Comparison of ENCODE assay signal across 15 cellular contexts in the genomic region with DNA sequence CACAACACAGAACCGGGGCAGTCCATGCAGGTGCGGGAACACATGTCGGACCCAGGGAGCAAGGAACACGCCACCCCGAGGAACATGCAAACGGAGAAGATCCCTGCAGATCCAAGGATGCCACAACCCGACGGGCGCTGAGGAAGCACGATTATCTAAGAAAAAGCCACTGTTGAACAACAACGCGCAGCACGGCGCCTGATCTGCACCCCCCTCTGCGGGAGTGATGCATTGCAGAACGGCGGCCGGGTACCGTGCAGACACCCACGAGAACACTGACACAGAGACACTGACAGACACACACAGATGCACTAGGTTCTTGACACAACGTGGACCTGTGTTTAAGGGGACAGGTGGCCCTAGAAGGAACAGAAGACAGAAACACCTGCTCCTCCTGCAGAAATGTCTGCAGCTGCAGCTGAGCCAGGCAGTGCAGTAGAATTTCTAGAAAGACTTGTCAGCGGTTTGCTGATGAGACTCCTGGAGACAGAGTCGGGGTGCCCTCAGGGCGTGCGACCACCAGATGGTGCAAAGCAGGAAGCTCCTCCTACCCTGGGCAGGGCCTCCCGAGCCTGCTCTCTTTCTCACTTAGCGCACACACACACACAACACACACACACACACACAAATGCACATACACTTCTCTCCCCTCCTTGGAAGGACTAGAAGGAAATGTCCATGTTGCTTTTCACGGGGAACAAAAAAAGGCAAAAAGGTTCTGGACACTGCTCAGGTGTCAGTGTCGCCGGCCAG. TPM values are rescaled to one million over a fixed set of nuclear protein-coding genes. Genes with fewer than 3 reads are reported as not detected.
DNase-seq lines count a peak whose midpoint lies in the region; ATAC-seq and TF ChIP-seq lines count a peak whose summit lies in the region.
"Had no signal": no experiment of that assay in that cellular context is flagged by ENCODE, and none has a peak within 500 bp of the region (broad histone marks: within the 10 kb centered on the region; RNA-seq: fewer than 3 reads in every experiment).

No MANE protein-coding gene starts in this region.

- DNase-seq in NCI-H82 (lab: John Stamatoyannopoulos, UW) (peak; percentile 56), NCI-H82 treated with DMSO at 0.1 percent for 48 hours (lab: John Stamatoyannopoulos, UW; ENCODE audit: unreplicated experiment) (no peak), NCI-H69 (lab: John Stamatoyannopoulos, UW) (peak; percentile 47), dorsolateral prefrontal cortex (peak in 5 of 10 donors; percentile 44 to 74 (median 60)), COLO668 (lab: John Stamatoyannopoulos, UW; ENCODE audit: unreplicated experiment) (no peak)
- DNase-seq: COR-L47, KG1, NCI-H1436 treated with DMSO at 0.1 percent for 48 hours, NCI-H2029 treated with DMSO at 0.1 percent for 48 hours, NCI-H2227 treated with DMSO at 0.1 percent for 48 hours, SJCRH30, SW 1271 had no signal

- peak overlapping the region in 26 of 59 donors; percentile 2 to 73 (median 26) for H3K4me3 ChIP-seq in dorsolateral prefrontal cortex
- H3K4me3 ChIP-seq: SJCRH30 had no signal

- peak overlapping the region in 46 of 59 donors; percentile 4 to 93 (median 60) for H3K27ac ChIP-seq in dorsolateral prefrontal cortex
- H3K27ac ChIP-seq: RWPE1, SJCRH30 had no signal

- H3K27me3 ChIP-seq in dorsolateral prefrontal cortex: peaks cover 0 to 20% (median 0%) of the 10 kb centered on the region in 45 donors

- no peak for TF ChIP-seq CTCF in dorsolateral prefrontal cortex (IDR thresholded peaks at IDR 0.05 in 54 of 56, conservative IDR thresholded peaks at IDR 0.05 in 2 of 56; ENCODE audit: low read depth in 1 of 56, partially characterized antibody in 56 of 56)

- intact Hi-C loops in dorsolateral prefrontal cortex (cut with DNase I): no loop called here

- ATAC-seq in GM21786 (IDR thresholded peaks at IDR 0.05; ENCODE audit: unreplicated experiment): no peak
- ATAC-seq in GM21515 (IDR thresholded peaks at IDR 0.05; ENCODE audit: unreplicated experiment): no peak

RNA-seq across cellular contexts. Expression of a gene that starts 7.5 kb away (rescaled TPM):
- 100 to 1,000 TPM in 119 of 120 experiments, 10 to 100 TPM in 1; 88.1 to 345 (median 239) TPM for total RNA-seq in dorsolateral prefrontal cortex
- total RNA-seq: SJCRH30 had no signal

RNA-seq across cellular contexts. Expression of a gene that starts 54.0 kb away (rescaled TPM):
- total RNA-seq in dorsolateral prefrontal cortex: 10 to 100 TPM; 21.4 to 61.2 (median 36.5) TPM

Comparison
In these comparisons a context has a peak if more than half of its experiments do, and no peak if none do; other contexts are left out.
1. DNase-seq: peak in NCI-H82 (single experiment) and NCI-H69 (single experiment); none in NCI-H82 treated with DMSO at 0.1 percent for 48 hours (single experiment) and COLO668 (single experiment).